Comparison of ENCODE assay signal across 23 cellular contexts in genomic region chr10:35427543-35427942, GRCh38.
DNase-seq lines count a peak whose midpoint lies in the region; ATAC-seq, FAIRE-seq and TF ChIP-seq lines count a peak whose summit lies in the region.
"Had no signal": no experiment of that assay in that cellular context is flagged by ENCODE, and none has a peak within 500 bp of the region (broad histone marks: within the 10 kb centered on the region; RNA-seq: fewer than 3 reads in every experiment).

No MANE protein-coding gene starts in this region.

- TF ChIP-seq CTCF in dorsolateral prefrontal cortex (IDR thresholded peaks at IDR 0.05 in 54 of 56, conservative IDR thresholded peaks at IDR 0.05 in 2 of 56; ENCODE audit: low read depth in 1 of 56, partially characterized antibody in 56 of 56): no peak

- H3K27me3 ChIP-seq in dorsolateral prefrontal cortex (no peaks in the 10 kb centered on the region), mesenchymal stem cell (ENCODE audit: control insufficient read depth in 1 of 2, insufficient read depth in 1 of 2, low read length in 2 of 2) (no peaks in the 10 kb centered on the region)
- H3K27me3 ChIP-seq: SJCRH30 had no signal

- H2AK5ac ChIP-seq in mesenchymal stem cell (ENCODE audit: low read length, severe bottlenecking): no peak overlapping the region

- H3K4me1 ChIP-seq in mesenchymal stem cell (ENCODE audit: control insufficient read depth, insufficient read depth, low read depth, low read length): peaks cover 20% of the 10 kb centered on the region
- H3K4me1 ChIP-seq: SJCRH30 had no signal

- no peak for DNase-seq in GM18507 (ENCODE audit: extremely low spot score, insufficient read length, low read depth)
- no peak for DNase-seq in dorsolateral prefrontal cortex
- no peak for DNase-seq in mesenchymal stem cell
- no peak for DNase-seq in substantia nigra (lab: John Stamatoyannopoulos, UW)
- DNase-seq in DMS53 treated with DMSO at 0.1 percent for 48 hours (lab: John Stamatoyannopoulos, UW; ENCODE audit: unreplicated experiment): no peak
- DNase-seq in NCI-H146 treated with DMSO at 0.1 percent for 48 hours (lab: John Stamatoyannopoulos, UW; ENCODE audit: unreplicated experiment): no peak
- no peak for DNase-seq in NCI-H2107 (lab: John Stamatoyannopoulos, UW)
- DNase-seq: GOT3, Kasumi-1, NCI-H1092 treated with DMSO at 0.1 percent for 48 hours, NCI-H1436, NCI-H1930, NCI-H446, NCI-H524 treated with DMSO at 0.1 percent for 48 hours, NCI-H774, PC-3, SJCRH30 had no signal

- no peaks in the 10 kb centered on the region for H3K9me3 ChIP-seq in mesenchymal stem cell (ENCODE audit: control insufficient read depth, low read length)
- H3K9me3 ChIP-seq: SJCRH30 had no signal

- H3K36me3 ChIP-seq in mesenchymal stem cell (ENCODE audit: control insufficient read depth in 1 of 2, insufficient read depth in 2 of 2, low read depth in 1 of 2, low read length in 2 of 2): no peaks in the 10 kb centered on the region
- H3K36me3 ChIP-seq: SJCRH30 had no signal

- H3K4ac ChIP-seq in mesenchymal stem cell (ENCODE audit: low read depth in 1 of 2, low read length in 2 of 2): no peak overlapping the region

- H3K27ac ChIP-seq in dorsolateral prefrontal cortex (peak overlapping the region in 56 of 59 donors; percentile 3 to 92 (median 80)), mesenchymal stem cell (ENCODE audit: low read length, poor library complexity, severe bottlenecking) (no peak overlapping the region), substantia nigra (ENCODE audit: low read depth, low read length, poor library complexity, severe bottlenecking) (peak overlapping the region; percentile 81)
- H3K27ac ChIP-seq: SJCRH30 had no signal

- H3K4me3 ChIP-seq in dorsolateral prefrontal cortex (no peak overlapping the region), mesenchymal stem cell (ENCODE audit: insufficient read depth in 1 of 2, low read depth in 1 of 2, low read length in 2 of 2) (no peak overlapping the region)
- H3K4me3 ChIP-seq: K562, SJCRH30 had no signal

- no peak overlapping the region for H2AFZ ChIP-seq in mesenchymal stem cell (ENCODE audit: low read depth, low read length)

- no peak overlapping the region for H3K23ac ChIP-seq in mesenchymal stem cell (ENCODE audit: low read length in 2 of 2)

- ATAC-seq in HG03135 (IDR thresholded peaks at IDR 0.05; ENCODE audit: unreplicated experiment): no peak
- ATAC-seq: HCT116, K562, PC-3, Right ventricle myocardium inferior, SK-N-SH treated with all-trans-retinoic acid at 6 μM for 48 hours had no signal

- H3K18ac ChIP-seq in mesenchymal stem cell (ENCODE audit: low read depth in 1 of 2, low read length in 2 of 2): no peak overlapping the region

- no peak overlapping the region for H3K9ac ChIP-seq in mesenchymal stem cell (ENCODE audit: low read length)

- no peak overlapping the region for H3K4me2 ChIP-seq in mesenchymal stem cell (ENCODE audit: low read length, poor library complexity, severe bottlenecking)

- peak; percentile 15 for FAIRE-seq in GM18507 (lab: Jason Lieb, UNC)
- FAIRE-seq: HTR-8/SVneo, K562 had no signal

- 77% methylated on average over 1 of the region's 1 CpG for WGBS in mesenchymal stem cell

- intact Hi-C loops in dorsolateral prefrontal cortex (cut with DNase I): no loop called here

- H2BK12ac ChIP-seq in mesenchymal stem cell (ENCODE audit: low read length in 2 of 2): no peak overlapping the region

- H2BK15ac ChIP-seq in mesenchymal stem cell (ENCODE audit: low read depth, poor library complexity, severe bottlenecking): no peak overlapping the region

- H2BK120ac ChIP-seq in mesenchymal stem cell (ENCODE audit: low read depth, low read length): no peak overlapping the region

- no peak overlapping the region for H2BK5ac ChIP-seq in mesenchymal stem cell (ENCODE audit: low read depth, low read length, poor library complexity, severe bottlenecking)

- H3K14ac ChIP-seq in mesenchymal stem cell (ENCODE audit: low read length in 2 of 2): no peak overlapping the region

- peak overlapping the region; percentile 36 for H4K8ac ChIP-seq in mesenchymal stem cell (ENCODE audit: low read length)

- peaks cover 21% of the 10 kb centered on the region for H3K79me1 ChIP-seq in mesenchymal stem cell (replicated peaks; ENCODE audit: low read length, poor library complexity, severe bottlenecking)

- no peak overlapping the region for H4K91ac ChIP-seq in mesenchymal stem cell (ENCODE audit: low read length)
